ENCODE assay signal across 8 cellular contexts in the genomic region with DNA sequence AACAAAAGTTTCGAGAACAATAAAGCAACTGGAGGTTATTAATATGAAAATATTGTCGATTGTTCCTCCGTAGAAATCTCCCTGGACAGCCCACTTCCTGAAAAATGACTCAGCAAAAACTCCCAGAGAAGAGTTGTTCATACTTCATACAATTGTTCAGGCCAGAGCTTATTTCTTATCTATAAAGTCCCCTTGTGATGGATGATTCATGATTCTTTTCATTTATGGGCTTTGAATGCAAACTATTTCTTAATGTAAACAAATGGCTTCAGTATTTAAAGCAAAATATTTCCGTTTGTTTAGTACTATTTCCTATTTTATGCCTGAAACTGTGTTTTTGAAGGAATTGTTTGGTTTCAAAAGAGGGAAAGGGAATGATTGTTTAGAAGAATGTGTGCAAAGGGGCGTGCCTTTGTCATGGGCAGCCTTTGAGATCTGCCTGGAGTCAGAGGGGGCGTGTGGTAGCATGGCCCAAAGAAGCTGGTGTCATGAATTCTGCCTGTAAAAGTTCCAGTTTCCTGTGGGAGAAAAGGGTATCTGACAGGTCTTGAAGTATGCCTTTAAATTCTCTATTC.
A peak's percentile ranks its signal among the peaks of the same experiment; 100 is the strongest.
DNase-seq lines count a peak whose midpoint lies in the region; ATAC-seq and TF ChIP-seq lines count a peak whose summit lies in the region.

No MANE protein-coding gene starts in this region.

- peaks cover 10% of the 10 kb centered on the region for H3K4me1 ChIP-seq in Loucy (ENCODE audit: insufficient read depth, low read length, poor library complexity, severe bottlenecking)

- no peak for ATAC-seq in HG03469 (IDR thresholded peaks at IDR 0.05; ENCODE audit: unreplicated experiment)

- H3K36me3 ChIP-seq in Loucy (ENCODE audit: insufficient read depth, low read length): no peaks in the 10 kb centered on the region

- no peaks in the 10 kb centered on the region for H3K9me3 ChIP-seq in Loucy (ENCODE audit: insufficient read depth, low read depth, low read length)

- no peaks in the 10 kb centered on the region for H3F3A ChIP-seq in Loucy (ENCODE audit: low read depth)

- H3K4me2 ChIP-seq in Loucy (ENCODE audit: low read depth, low read length, poor library complexity, severe bottlenecking): peak overlapping the region; percentile 66

- TF ChIP-seq CTCF in Loucy (conservative IDR thresholded peaks at IDR 0.05; ENCODE audit: low read length) (no peak), nephron (IDR thresholded peaks at IDR 0.05; ENCODE audit: unreplicated experiment in 3 of 3) (no peak)

- no peak overlapping the region for H3K4me3 Mint-ChIP-seq in nephron

- H3K36me3 Mint-ChIP-seq in nephron (ENCODE audit: low read depth): no peaks in the 10 kb centered on the region

- no peaks in the 10 kb centered on the region for H3K27me3 ChIP-seq in Loucy (ENCODE audit: insufficient read depth, low read length, poor library complexity, severe bottlenecking)

- H3K27me3 Mint-ChIP-seq in nephron (ENCODE audit: low read depth): peaks cover 2% of the 10 kb centered on the region

- H3K27ac Mint-ChIP-seq in nephron: peak overlapping the region; percentile 76 to 87 (median 84)

- no peaks in the 10 kb centered on the region for H4K20me1 ChIP-seq in Loucy (ENCODE audit: insufficient read depth, low read length, poor library complexity, severe bottlenecking)

- no peaks in the 10 kb centered on the region for H3K79me2 ChIP-seq in Loucy (ENCODE audit: insufficient read depth, low read length)

- DNase-seq in COLO829 (ENCODE audit: low spot score) (peak; percentile 56), dedifferentiated amniotic fluid mesenchymal stem cell (ENCODE audit: extremely low spot score) (peak; percentile 85), medulla oblongata (ENCODE audit: extremely low spot score) (no peak), NCI-H146 treated with DMSO at 0.1 percent for 48 hours (lab: John Stamatoyannopoulos, UW; ENCODE audit: unreplicated experiment) (no peak), RPMI8226 (no peak)

- H3K9me2 ChIP-seq in Loucy (replicated peaks; ENCODE audit: low read depth, low read length): no peaks in the 10 kb centered on the region

- peak overlapping the region; percentile 26 for H3K4me3 ChIP-seq in Loucy (ENCODE audit: low read length, poor library complexity, severe bottlenecking)

- H3K9me3 Mint-ChIP-seq in nephron: peaks cover 4% of the 10 kb centered on the region

- H3K4me1 Mint-ChIP-seq in nephron: peaks cover 7% of the 10 kb centered on the region

- H3K9ac ChIP-seq in Loucy (ENCODE audit: low read depth, low read length, poor library complexity, severe bottlenecking): no peak overlapping the region

- H2AFZ ChIP-seq in Loucy (ENCODE audit: low read length): no peak overlapping the region

Comparison
In these comparisons a context has a peak if more than half of its experiments do, and no peak if none do; other contexts are left out.
1. DNase-seq: peak in COLO829 (single experiment) and dedifferentiated amniotic fluid mesenchymal stem cell (single experiment); none in medulla oblongata (single experiment), NCI-H146 treated with DMSO at 0.1 percent for 48 hours (single experiment) and RPMI8226 (single experiment).